ENCODE assay signal across 12 cellular contexts in the genomic region with DNA sequence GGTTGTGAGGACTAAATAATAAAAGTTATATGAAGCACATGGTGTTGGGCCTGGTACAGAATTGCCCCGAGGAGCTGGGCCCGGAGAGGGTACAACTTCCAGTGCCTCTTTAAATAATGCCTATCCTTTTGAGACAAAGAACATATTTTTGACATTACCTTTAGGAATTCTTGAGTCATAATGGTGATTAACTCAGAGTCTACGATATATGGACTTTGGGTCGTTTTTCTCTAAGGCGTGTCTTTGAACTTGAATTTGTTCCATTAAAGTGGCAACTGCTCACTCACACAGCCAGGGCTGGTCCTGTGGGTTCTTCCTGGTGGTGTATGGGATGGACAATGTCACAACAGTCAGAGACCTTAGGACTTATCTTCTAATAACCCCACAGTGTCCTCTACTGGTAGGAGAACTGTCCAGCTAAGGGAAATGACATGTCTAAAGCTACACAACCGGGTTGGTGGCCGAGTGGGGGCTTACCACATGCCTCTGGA.
DNase-seq lines count a peak whose midpoint lies in the region; ATAC-seq, FAIRE-seq and TF ChIP-seq lines count a peak whose summit lies in the region.
"Had no signal": no experiment of that assay in that cellular context is flagged by ENCODE, and none has a peak within 500 bp of the region (broad histone marks: within the 10 kb centered on the region; RNA-seq: fewer than 3 reads in every experiment).

No MANE protein-coding gene starts in this region.

- H3K4me3 ChIP-seq in transverse colon = no peak overlapping the region
- H3K4me3 ChIP-seq: adrenal gland had no signal

- no peak for TF ChIP-seq EP300 in transverse colon (IDR thresholded peaks at IDR 0.05; ENCODE audit: low read depth)

- intact Hi-C loops in transverse colon (cut with DNase I; ENCODE audit: low total_unique reads) = no loop called here

- DNase-seq in DMS53 (lab: John Stamatoyannopoulos, UW) (peak; percentile 47), DMS53 treated with DMSO at 0.1 percent for 48 hours (lab: John Stamatoyannopoulos, UW; ENCODE audit: unreplicated experiment) (no peak), RCC 7860 (ENCODE audit: low spot score) (peak; percentile 62), epithelial cell of prostate (ENCODE audit: low read depth, low spot score) (no peak), renal cortical epithelial cell (ENCODE audit: low read depth) (peak; percentile 75), pons (ENCODE audit: low spot score) (no peak), transverse colon (no peak)
- DNase-seq: NCI-H524 treated with DMSO at 0.1 percent for 48 hours had no signal

- no peak for TF ChIP-seq POLR2A in transverse colon (IDR thresholded peaks at IDR 0.05)

- H3K9me3 ChIP-seq in transverse colon = no peaks in the 10 kb centered on the region
- H3K9me3 ChIP-seq: adrenal gland had no signal

- peaks cover 0 to 7% (median 3%) of the 10 kb centered on the region in 4 donors for H3K4me1 ChIP-seq in transverse colon
- H3K4me1 ChIP-seq: adrenal gland had no signal

- no peak for ATAC-seq in HG03442 (IDR thresholded peaks at IDR 0.05; ENCODE audit: unreplicated experiment)

- 40 to 62% methylated on average over 5 to 7 of the region's 7 CpGs for WGBS in transverse colon (ENCODE audit: low coverage in 1 of 2), 2 donors

- H3K27me3 ChIP-seq in transverse colon = no peaks in the 10 kb centered on the region

- in situ Hi-C loops in transverse colon (cut with MboI; ENCODE audit: low pct_ligation_motif_present in 1 of 4, low pct_unique_long_range_greater_than_20kb in 1 of 4, low sequenced_read_pairs in 3 of 4) = loop anchor here in 2 of 4 donors (25.0 kb wide), 2 partner anchors 1218 to 1418 kb away; no protein-coding TSS in a partner anchor

- TF ChIP-seq CTCF in transverse colon (IDR thresholded peaks at IDR 0.05) = peak in 1 of 5 experiments; percentile 3

- H3K27ac ChIP-seq in epithelial cell of prostate (peak overlapping the region; percentile 75), transverse colon (no peak overlapping the region)
- H3K27ac ChIP-seq: adrenal gland had no signal

- no peaks in the 10 kb centered on the region for H3K36me3 ChIP-seq in transverse colon
- H3K36me3 ChIP-seq: adrenal gland had no signal

- FAIRE-seq in RCC 7860 (lab: Jason Lieb, UNC) = no peak
- FAIRE-seq: A204.1, GM12892 had no signal

Comparison
In these comparisons a context has a peak if more than half of its experiments do, and no peak if none do; other contexts are left out.
1. DNase-seq: peak in DMS53 (single experiment), RCC 7860 (single experiment) and renal cortical epithelial cell (single experiment); none in DMS53 treated with DMSO at 0.1 percent for 48 hours (single experiment), epithelial cell of prostate (single experiment), pons (single experiment) and transverse colon (single experiment).